20 cellular contexts compared by ENCODE assay signal in the genomic region with DNA sequence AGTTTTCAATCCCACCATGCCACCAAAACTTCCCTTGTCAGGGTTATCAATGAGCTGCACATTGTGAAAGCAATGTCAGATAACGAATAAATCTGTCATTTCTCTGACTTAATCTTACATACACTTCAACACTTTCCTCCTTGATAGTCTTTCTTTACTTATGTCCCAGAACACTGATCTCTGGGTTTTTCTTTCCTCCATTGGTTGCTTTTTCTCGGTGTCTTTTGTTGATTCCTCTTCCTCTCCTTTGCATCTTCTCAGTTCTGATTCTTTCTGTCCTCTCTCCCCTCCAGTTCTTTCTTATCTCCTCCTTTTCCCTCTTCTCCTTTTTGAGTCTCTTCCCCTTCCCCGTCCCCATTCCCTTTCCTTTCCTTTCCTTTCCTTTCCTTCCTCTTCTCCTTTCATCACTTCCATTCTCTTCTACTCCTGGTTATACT. TPM values are rescaled to one million over a fixed set of nuclear protein-coding genes. Genes with fewer than 3 reads are reported as not detected.
DNase-seq lines count a peak whose midpoint lies in the region; ATAC-seq and TF ChIP-seq lines count a peak whose summit lies in the region.
"Had no signal": no experiment of that assay in that cellular context is flagged by ENCODE, and none has a peak within 500 bp of the region (broad histone marks: within the 10 kb centered on the region; RNA-seq: fewer than 3 reads in every experiment).

No MANE protein-coding gene starts in this region.

- H3K4me3 Mint-ChIP-seq in activated CD4-positive, alpha-beta T cell treated with anti-CD3 and anti-CD28 coated beads, Interleukin-2, amount 10 ng/mL, durations not matched to agents 7 days and 5 days, result no peak overlapping the region
- H3K4me3 Mint-ChIP-seq in activated CD4-positive, alpha-beta T cell treated with anti-CD3 and anti-CD28 coated beads, Interleukin-2, amount 10 ng/mL, durations not matched to agents 24 days and 14 days, result no peak overlapping the region
- no peak overlapping the region for H3K4me3 Mint-ChIP-seq in nephron progenitor cell
- H3K4me3 Mint-ChIP-seq: CD4-positive, alpha-beta memory T cell; CD4-positive, CD25-positive, alpha-beta regulatory T cell; CD8-positive, alpha-beta memory T cell had no signal

- H3K27ac ChIP-seq in left ventricle myocardium inferior (replicated peaks) (no peak overlapping the region), right atrium auricular region (no peak overlapping the region)
- H3K27ac ChIP-seq: BLaER1 had no signal

- no peaks in the 10 kb centered on the region for H3K27me3 ChIP-seq in left ventricle myocardium inferior (ENCODE audit: low read depth)
- H3K27me3 ChIP-seq in right atrium auricular region, result no peaks in the 10 kb centered on the region
- H3K27me3 ChIP-seq: BE2C, BLaER1 had no signal

- DNase-seq in activated CD4-positive, alpha-beta T cell treated with anti-CD3 and anti-CD28 coated beads, Interleukin-2, amount 10 ng/mL, durations not matched to agents 7 days and 5 days, result no peak
- no peak for DNase-seq in activated CD4-positive, alpha-beta T cell treated with anti-CD3 and anti-CD28 coated beads, Interleukin-2, amount 10 ng/mL, durations not matched to agents 24 days and 14 days
- no peak for DNase-seq in left ventricle myocardium inferior
- no peak for DNase-seq in right atrium auricular region (ENCODE audit: low spot score)
- DNase-seq in OCI-M1 (lab: John Stamatoyannopoulos, UW), result peak; percentile 35
- no peak for DNase-seq in nephron progenitor cell
- DNase-seq: 8988T; ACHN; BE2C; C1 segment of cervical spinal cord; CD4-positive, alpha-beta memory T cell; CD4-positive, CD25-positive, alpha-beta regulatory T cell; CD8-positive, alpha-beta memory T cell; COR-L47; DMS79 treated with DMSO at 0.1 percent for 48 hours; GF-D8 had no signal

- H3K9me3 Mint-ChIP-seq in activated CD4-positive, alpha-beta T cell treated with anti-CD3 and anti-CD28 coated beads, Interleukin-2, amount 10 ng/mL, durations not matched to agents 7 days and 5 days, result no peaks in the 10 kb centered on the region
- H3K9me3 Mint-ChIP-seq in activated CD4-positive, alpha-beta T cell treated with anti-CD3 and anti-CD28 coated beads, Interleukin-2, amount 10 ng/mL, durations not matched to agents 24 days and 14 days, result no peaks in the 10 kb centered on the region
- no peaks in the 10 kb centered on the region for H3K9me3 Mint-ChIP-seq in nephron progenitor cell
- H3K9me3 Mint-ChIP-seq: CD4-positive, alpha-beta memory T cell; CD8-positive, alpha-beta memory T cell had no signal

- TF ChIP-seq CTCF in left ventricle myocardium inferior (IDR thresholded peaks at IDR 0.05; ENCODE audit: borderline replicate concordance) (no peak), right atrium auricular region (IDR thresholded peaks at IDR 0.05) (no peak), nephron progenitor cell (IDR thresholded peaks at IDR 0.05) (no peak)

- peaks cover 6% of the 10 kb centered on the region for H3K4me1 ChIP-seq in left ventricle myocardium inferior
- H3K4me1 ChIP-seq in right atrium auricular region, result no peaks in the 10 kb centered on the region
- H3K4me1 ChIP-seq: BE2C, BLaER1 had no signal

- no peaks in the 10 kb centered on the region for H3K4me1 Mint-ChIP-seq in activated CD4-positive, alpha-beta T cell treated with anti-CD3 and anti-CD28 coated beads, Interleukin-2, amount 10 ng/mL, durations not matched to agents 7 days and 5 days
- H3K4me1 Mint-ChIP-seq in activated CD4-positive, alpha-beta T cell treated with anti-CD3 and anti-CD28 coated beads, Interleukin-2, amount 10 ng/mL, durations not matched to agents 24 days and 14 days, result no peaks in the 10 kb centered on the region
- H3K4me1 Mint-ChIP-seq in nephron progenitor cell, result peaks cover 29% of the 10 kb centered on the region
- H3K4me1 Mint-ChIP-seq: CD14-positive monocyte; CD4-positive, alpha-beta memory T cell; CD8-positive, alpha-beta memory T cell had no signal

- CTCF ChIA-PET in activated CD4-positive, alpha-beta T cell treated with anti-CD3 and anti-CD28 coated beads, Interleukin-2, amount 10 ng/mL, durations not matched to agents 7 days and 5 days (lab: Charles Lee), result interaction anchor here (0.8 to 1.3 kb wide), 2 partner anchors 15 to 743 kb away, joined by 3 read pairs; no protein-coding TSS in a partner anchor

- POLR2A ChIA-PET in activated CD4-positive, alpha-beta T cell treated with anti-CD3 and anti-CD28 coated beads, Interleukin-2, amount 10 ng/mL, durations not matched to agents 7 days and 5 days (lab: Charles Lee), result no interaction called here

- peaks cover 12% of the 10 kb centered on the region for H3K27me3 Mint-ChIP-seq in activated CD4-positive, alpha-beta T cell treated with anti-CD3 and anti-CD28 coated beads, Interleukin-2, amount 10 ng/mL, durations not matched to agents 7 days and 5 days
- H3K27me3 Mint-ChIP-seq in activated CD4-positive, alpha-beta T cell treated with anti-CD3 and anti-CD28 coated beads, Interleukin-2, amount 10 ng/mL, durations not matched to agents 24 days and 14 days, result peaks cover 21% of the 10 kb centered on the region
- peaks cover 7% of the 10 kb centered on the region for H3K27me3 Mint-ChIP-seq in nephron progenitor cell (ENCODE audit: low read depth, poor library complexity)
- H3K27me3 Mint-ChIP-seq: CD4-positive, alpha-beta memory T cell had no signal

- no peaks in the 10 kb centered on the region for H3K36me3 ChIP-seq in left ventricle myocardium inferior
- no peaks in the 10 kb centered on the region for H3K36me3 ChIP-seq in right atrium auricular region
- H3K36me3 ChIP-seq: BE2C, BLaER1 had no signal

- H3K27ac Mint-ChIP-seq in activated CD4-positive, alpha-beta T cell treated with anti-CD3 and anti-CD28 coated beads, Interleukin-2, amount 10 ng/mL, durations not matched to agents 7 days and 5 days, result peak overlapping the region; percentile 38
- no peak overlapping the region for H3K27ac Mint-ChIP-seq in activated CD4-positive, alpha-beta T cell treated with anti-CD3 and anti-CD28 coated beads, Interleukin-2, amount 10 ng/mL, durations not matched to agents 24 days and 14 days
- peak overlapping the region; percentile 41 for H3K27ac Mint-ChIP-seq in nephron progenitor cell

- no peak for ATAC-seq in HG02610 (IDR thresholded peaks at IDR 0.05; ENCODE audit: unreplicated experiment)
- ATAC-seq in HG03432 (IDR thresholded peaks at IDR 0.05; ENCODE audit: unreplicated experiment), result no peak

- H3K9me3 ChIP-seq in left ventricle myocardium inferior (replicated peaks) (no peaks in the 10 kb centered on the region), right atrium auricular region (no peaks in the 10 kb centered on the region)
- H3K9me3 ChIP-seq: BE2C, BLaER1 had no signal

- intact Hi-C loops in activated CD4-positive, alpha-beta T cell treated with anti-CD3 and anti-CD28 coated beads, Interleukin-2, amount 10 ng/mL, durations not matched to agents 24 days and 14 days (cut with micrococcal nuclease), result no loop called here
- intact Hi-C loops in left ventricle myocardium inferior (cut with micrococcal nuclease), result no loop called here

- H3K4me3 ChIP-seq in left ventricle myocardium inferior (peak overlapping the region; percentile 4), right atrium auricular region (no peak overlapping the region)
- H3K4me3 ChIP-seq: BLaER1 had no signal

- H3K36me3 Mint-ChIP-seq in activated CD4-positive, alpha-beta T cell treated with anti-CD3 and anti-CD28 coated beads, Interleukin-2, amount 10 ng/mL, durations not matched to agents 7 days and 5 days (ENCODE audit: low read depth), result no peaks in the 10 kb centered on the region
- H3K36me3 Mint-ChIP-seq in activated CD4-positive, alpha-beta T cell treated with anti-CD3 and anti-CD28 coated beads, Interleukin-2, amount 10 ng/mL, durations not matched to agents 24 days and 14 days (ENCODE audit: low read depth), result no peaks in the 10 kb centered on the region
- H3K36me3 Mint-ChIP-seq in nephron progenitor cell (ENCODE audit: low read depth), result no peaks in the 10 kb centered on the region
- H3K36me3 Mint-ChIP-seq: CD14-positive monocyte; CD4-positive, alpha-beta memory T cell; CD4-positive, CD25-positive, alpha-beta regulatory T cell had no signal

RNA-seq across cellular contexts. Expression of a gene that starts 16.6 kb away (rescaled TPM):
- 10 to 100 TPM; 10.1 to 13.3 TPM for total RNA-seq in activated CD4-positive, alpha-beta T cell treated with anti-CD3 and anti-CD28 coated beads, Interleukin-2, amount 10 ng/mL, durations not matched to agents 7 days and 5 days
- 11.5 and 12.7 TPM in 2 replicates for total RNA-seq in activated CD4-positive, alpha-beta T cell treated with anti-CD3 and anti-CD28 coated beads, Interleukin-2, amount 10 ng/mL, durations not matched to agents 24 days and 14 days
- total RNA-seq in left ventricle myocardium inferior, result 47.9 TPM
- total RNA-seq in right atrium auricular region, result 10 to 100 TPM; 60.2 to 100.0 TPM

RNA-seq across cellular contexts. Expression of a gene that starts 16.8 kb away (rescaled TPM):
- total RNA-seq in activated CD4-positive, alpha-beta T cell treated with anti-CD3 and anti-CD28 coated beads, Interleukin-2, amount 10 ng/mL, durations not matched to agents 7 days and 5 days, result 10 to 100 TPM; 26.5 to 36.1 TPM
- 35.6 TPM in 2 replicates for total RNA-seq in activated CD4-positive, alpha-beta T cell treated with anti-CD3 and anti-CD28 coated beads, Interleukin-2, amount 10 ng/mL, durations not matched to agents 24 days and 14 days
- total RNA-seq in left ventricle myocardium inferior (24.4 TPM), right atrium auricular region (10 to 100 TPM; 23.3 to 28.9 TPM)
